ENCODE assay signal across 14 cellular contexts in the genomic region with DNA sequence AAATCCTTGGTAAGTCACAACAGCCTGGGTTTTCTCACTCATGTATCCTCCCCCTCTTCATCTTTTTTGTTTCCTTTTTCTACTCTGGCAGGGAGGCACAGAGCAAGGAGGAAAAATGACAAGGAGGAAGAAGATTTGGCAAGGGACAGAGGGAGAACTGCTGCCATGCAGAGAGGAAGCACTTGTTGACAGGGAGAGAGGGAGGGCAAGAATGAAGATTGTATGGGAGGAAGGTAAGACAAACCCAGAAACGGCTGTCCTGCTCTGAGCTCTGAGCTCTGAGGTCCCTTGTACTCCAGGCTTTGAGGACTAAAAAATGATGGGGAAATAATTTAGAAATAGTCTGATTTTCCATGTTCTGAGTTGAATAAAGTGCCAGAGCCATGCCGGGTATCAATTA.
DNase-seq lines count a peak whose midpoint lies in the region; ATAC-seq, FAIRE-seq and TF ChIP-seq lines count a peak whose summit lies in the region.
"Had no signal": no experiment of that assay in that cellular context is flagged by ENCODE, and none has a peak within 500 bp of the region (broad histone marks: within the 10 kb centered on the region; RNA-seq: fewer than 3 reads in every experiment).

No MANE protein-coding gene starts in this region.

- no peak for TF ChIP-seq RAD21 in GM12878 (IDR thresholded peaks at IDR 0.05; ENCODE audit: insufficient read depth, low read depth, low read length)

- no peaks in the 10 kb centered on the region for H3K9me3 ChIP-seq in GM12878 (replicated peaks; ENCODE audit: control insufficient read depth, insufficient read depth, low read length)

- intact Hi-C loops in GM12878 (cut with micrococcal nuclease; ENCODE audit: unreplicated experiment) = no loop called here

- FAIRE-seq in GM12878 (lab: Jason Lieb, UNC) = no peak

- peak overlapping the region; percentile 36 for H3K4me2 ChIP-seq in GM12878 (ENCODE audit: control insufficient read depth, insufficient read depth)

- no peak for TF ChIP-seq EP300 in GM12878 (IDR thresholded peaks at IDR 0.05; ENCODE audit: borderline replicate concordance in 1 of 2, control insufficient read depth in 1 of 2, low read depth in 2 of 2, low read length in 2 of 2)

- in situ Hi-C loops in GM12878 (cut with MboI) = no loop called here

- no TSS peak for BruUV-seq in GM12878 (replicated peaks; lab: Mats Ljungman, UMichigan)

- H3K4me1 ChIP-seq in GM12878 (ENCODE audit: control insufficient read depth, insufficient read depth, low read length) = no peaks in the 10 kb centered on the region

- no peak for TF ChIP-seq CTCF in GM12878 (IDR thresholded peaks at IDR 0.05 in 2 of 3, conservative IDR thresholded peaks at IDR 0.05 in 1 of 3; ENCODE audit: control insufficient read depth in 2 of 3, extremely low read depth in 1 of 3, insufficient read depth in 1 of 3, low read depth in 3 of 3, low read length in 3 of 3)

- H3K27me3 ChIP-seq in GM12878 (replicated peaks in 1 of 2; ENCODE audit: control insufficient read depth in 2 of 2, insufficient read depth in 2 of 2, low read length in 1 of 2) = no peaks in the 10 kb centered on the region

- H4K20me1 ChIP-seq in GM12878 (ENCODE audit: control insufficient read depth, insufficient read depth) = no peaks in the 10 kb centered on the region

- RAD21 ChIA-PET in GM12878 (lab: Charles Lee; ENCODE audit: unreplicated experiment) = interaction anchor here (1.3 kb wide), 1 partner anchor 139 kb away, joined by 3 read pairs; no protein-coding TSS in a partner anchor

- POLR2A ChIA-PET in GM12878 (lab: Charles Lee) = no interaction called here

- no peak overlapping the region for H3K27ac ChIP-seq in GM12878 (ENCODE audit: control insufficient read depth, insufficient read depth)

- SMC1A ChIA-PET in GM12878 (lab: Charles Lee; ENCODE audit: uncharacterized antibody, unreplicated experiment) = no interaction called here

- no peaks in the 10 kb centered on the region for H3K36me3 ChIP-seq in GM12878 (ENCODE audit: control insufficient read depth in 2 of 2, insufficient read depth in 2 of 2, low read length in 1 of 2)

- H2AFZ ChIP-seq in GM12878 (ENCODE audit: control insufficient read depth, low read depth, low read length) = peak overlapping the region; percentile 30

- TF ChIP-seq POLR2A in GM12878 (IDR thresholded peaks at IDR 0.05; ENCODE audit: low read depth, low read length) = no peak

- DNase-seq in GM12878 (ENCODE audit: low read depth, low spot score) (no peak), COLO829 (ENCODE audit: low spot score) (no peak), amniotic stem cell (lab: John Stamatoyannopoulos, UW) (no peak), NCI-H1105 (lab: John Stamatoyannopoulos, UW) (no peak), HT-29 (ENCODE audit: low spot score) (no peak)
- DNase-seq: activated CD4-positive, alpha-beta T cell treated with anti-CD3 and anti-CD28 coated beads, Interleukin-2, amount 50 U/mL, for 48 hours; activated naive CD4-positive, alpha-beta T cell treated with anti-CD3 and anti-CD28 coated beads, Interleukin-2, amount 50 U/mL, for 16 hours; NCI-H2081; stimulated activated CD4-positive, alpha-beta T cell treated with anti-CD3 and anti-CD28 coated beads, Interleukin-2, amount 100 ng/mL, for 24 hours had no signal

- CTCF ChIA-PET in GM12878 (lab: Yijun Ruan, JAX) = interaction anchor here (0.6 kb wide), 1 partner anchor 294 kb away, joined by 5 read pairs; no protein-coding TSS in a partner anchor

- H3K9ac ChIP-seq in GM12878 (ENCODE audit: control insufficient read depth, insufficient read depth, low read length) = no peak overlapping the region

- 62% methylated on average over 2 of the region's 2 CpGs for WGBS in GM12878 (ENCODE audit: insufficient coverage, insufficient replicate concordance, low lambda C conversion rate, missing lambda C conversion rate)

- ATAC-seq in GM18502 (IDR thresholded peaks at IDR 0.05; ENCODE audit: poor library complexity, unreplicated experiment) (peak; percentile 53), GM21390 (IDR thresholded peaks at IDR 0.05; ENCODE audit: unreplicated experiment) (peak; percentile 37), HG03139 (IDR thresholded peaks at IDR 0.05; ENCODE audit: unreplicated experiment) (peak; percentile 36), GM12878 (peak; percentile 35)
- ATAC-seq: esophagus mucosa; stimulated activated effector memory CD8-positive, alpha-beta T cell treated with anti-CD3 and anti-CD28 coated beads, Interleukin-12 subunit alpha, Interleukin-12 subunit beta, amount 100 ng/mL, for 72 hours had no signal

- no peak overlapping the region for H3K4me3 ChIP-seq in GM12878

- no peaks in the 10 kb centered on the region for H3K79me2 ChIP-seq in GM12878 (ENCODE audit: control insufficient read depth, insufficient read depth, low read length)

TF ChIP-seq in GM12878, 131 proteins besides CTCF, POLR2A, EP300 and RAD21 (continues in another document):
- TF ChIP-seq TCF3 (IDR thresholded peaks at IDR 0.05; ENCODE audit: borderline replicate concordance, insufficient read depth, low read depth, low read length) (no peak), NBN (IDR thresholded peaks at IDR 0.05) (no peak), ZNF24 (IDR thresholded peaks at IDR 0.05) (no peak), TCF7 (IDR thresholded peaks at IDR 0.05; ENCODE audit: borderline replicate concordance) (no peak), SMARCA5 (IDR thresholded peaks at IDR 0.05) (no peak), NR2F1 (conservative IDR thresholded peaks at IDR 0.05) (no peak), SIN3A (IDR thresholded peaks at IDR 0.05; ENCODE audit: low read depth, low read length) (no peak), RUNX3 (IDR thresholded peaks at IDR 0.05; ENCODE audit: low read length) (no peak), POU2F2 (IDR thresholded peaks at IDR 0.05; ENCODE audit: borderline replicate concordance, low read depth, low read length) (no peak)
- TF ChIP-seq, protein P1, sequence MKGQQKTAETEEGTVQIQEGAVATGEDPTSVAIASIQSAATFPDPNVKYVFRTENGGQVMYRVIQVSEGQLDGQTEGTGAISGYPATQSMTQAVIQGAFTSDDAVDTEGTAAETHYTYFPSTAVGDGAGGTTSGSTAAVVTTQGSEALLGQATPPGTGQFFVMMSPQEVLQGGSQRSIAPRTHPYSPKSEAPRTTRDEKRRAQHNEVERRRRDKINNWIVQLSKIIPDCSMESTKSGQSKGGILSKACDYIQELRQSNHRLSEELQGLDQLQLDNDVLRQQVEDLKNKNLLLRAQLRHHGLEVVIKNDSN (IDR thresholded peaks at IDR 0.05; ENCODE audit: borderline replicate concordance, extremely low read length, insufficient read depth, low read depth, low read length) = no peak
- TF ChIP-seq, protein P2, sequence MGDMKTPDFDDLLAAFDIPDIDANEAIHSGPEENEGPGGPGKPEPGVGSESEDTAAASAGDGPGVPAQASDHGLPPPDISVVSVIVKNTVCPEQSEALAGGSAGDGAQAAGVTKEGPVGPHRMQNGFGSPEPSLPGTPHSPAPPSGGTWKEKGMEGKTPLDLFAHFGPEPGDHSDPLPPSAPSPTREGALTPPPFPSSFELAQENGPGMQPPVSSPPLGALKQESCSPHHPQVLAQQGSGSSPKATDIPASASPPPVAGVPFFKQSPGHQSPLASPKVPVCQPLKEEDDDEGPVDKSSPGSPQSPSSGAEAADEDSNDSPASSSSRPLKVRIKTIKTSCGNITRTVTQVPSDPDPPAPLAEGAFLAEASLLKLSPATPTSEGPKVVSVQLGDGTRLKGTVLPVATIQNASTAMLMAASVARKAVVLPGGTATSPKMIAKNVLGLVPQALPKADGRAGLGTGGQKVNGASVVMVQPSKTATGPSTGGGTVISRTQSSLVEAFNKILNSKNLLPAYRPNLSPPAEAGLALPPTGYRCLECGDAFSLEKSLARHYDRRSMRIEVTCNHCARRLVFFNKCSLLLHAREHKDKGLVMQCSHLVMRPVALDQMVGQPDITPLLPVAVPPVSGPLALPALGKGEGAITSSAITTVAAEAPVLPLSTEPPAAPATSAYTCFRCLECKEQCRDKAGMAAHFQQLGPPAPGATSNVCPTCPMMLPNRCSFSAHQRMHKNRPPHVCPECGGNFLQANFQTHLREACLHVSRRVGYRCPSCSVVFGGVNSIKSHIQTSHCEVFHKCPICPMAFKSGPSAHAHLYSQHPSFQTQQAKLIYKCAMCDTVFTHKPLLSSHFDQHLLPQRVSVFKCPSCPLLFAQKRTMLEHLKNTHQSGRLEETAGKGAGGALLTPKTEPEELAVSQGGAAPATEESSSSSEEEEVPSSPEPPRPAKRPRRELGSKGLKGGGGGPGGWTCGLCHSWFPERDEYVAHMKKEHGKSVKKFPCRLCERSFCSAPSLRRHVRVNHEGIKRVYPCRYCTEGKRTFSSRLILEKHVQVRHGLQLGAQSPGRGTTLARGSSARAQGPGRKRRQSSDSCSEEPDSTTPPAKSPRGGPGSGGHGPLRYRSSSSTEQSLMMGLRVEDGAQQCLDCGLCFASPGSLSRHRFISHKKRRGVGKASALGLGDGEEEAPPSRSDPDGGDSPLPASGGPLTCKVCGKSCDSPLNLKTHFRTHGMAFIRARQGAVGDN (IDR thresholded peaks at IDR 0.05) = no peak
